11 cellular contexts compared by ENCODE assay signal in genomic region chr22:24391836-24392217, GRCh38. TPM values are rescaled to one million over a fixed set of nuclear protein-coding genes. Genes with fewer than 3 reads are reported as not detected.
DNase-seq lines count a peak whose midpoint lies in the region; ATAC-seq and TF ChIP-seq lines count a peak whose summit lies in the region.
"Had no signal": no experiment of that assay in that cellular context is flagged by ENCODE, and none has a peak within 500 bp of the region (broad histone marks: within the 10 kb centered on the region; RNA-seq: fewer than 3 reads in every experiment).

No MANE protein-coding gene starts in this region.

- no peaks in the 10 kb centered on the region for H3K27me3 Mint-ChIP-seq in activated CD8-positive, alpha-beta memory T cell treated with anti-CD3 and anti-CD28 coated beads, Interleukin-2, amount 10 ng/mL, durations not matched to agents 7 days and 5 days
- H3K27me3 Mint-ChIP-seq: activated B cell treated with CpG ODN at 0.5 μM for 24 hours had no signal

- H3K4me3 Mint-ChIP-seq in activated CD8-positive, alpha-beta memory T cell treated with anti-CD3 and anti-CD28 coated beads, Interleukin-2, amount 10 ng/mL, durations not matched to agents 7 days and 5 days = no peak overlapping the region
- H3K4me3 Mint-ChIP-seq in stimulated activated effector memory CD8-positive, alpha-beta T cell treated with anti-CD3 and anti-CD28 coated beads, Interleukin-12 subunit alpha, Interleukin-12 subunit beta, amount 100 ng/mL, for 72 hours = no peak overlapping the region
- H3K4me3 Mint-ChIP-seq: activated B cell treated with CpG ODN at 0.5 μM for 24 hours had no signal

- no peak for TF ChIP-seq CTCF in fibroblast of mammary gland (conservative IDR thresholded peaks at IDR 0.05; ENCODE audit: control insufficient read depth, insufficient read depth, low read depth, low read length)

- DNase-seq in activated CD8-positive, alpha-beta memory T cell treated with anti-CD3 and anti-CD28 coated beads, Interleukin-2, amount 10 ng/mL, durations not matched to agents 7 days and 5 days = no peak
- no peak for DNase-seq in activated CD8-positive, alpha-beta memory T cell treated with anti-CD3 and anti-CD28 coated beads for 24 hours
- DNase-seq in RPMI7951 (ENCODE audit: low read depth) = peak; percentile 56
- DNase-seq in fibroblast of mammary gland (ENCODE audit: low read depth) = peak; percentile 53
- no peak for DNase-seq in stimulated activated effector memory CD8-positive, alpha-beta T cell treated with anti-CD3 and anti-CD28 coated beads, Interleukin-12 subunit alpha, Interleukin-12 subunit beta, amount 100 ng/mL, for 72 hours (ENCODE audit: low spot score in 2 of 2)
- DNase-seq in NCI-H1092 (lab: John Stamatoyannopoulos, UW) = no peak
- no peak for DNase-seq in stimulated activated CD4-positive, alpha-beta T cell treated with anti-CD3 and anti-CD28 coated beads, Interleukin-1b, Interleukin-23, amount 100 ng/mL, for 48 hours
- DNase-seq: activated B cell treated with CpG ODN at 0.5 μM for 24 hours had no signal

- no peaks in the 10 kb centered on the region for H3K9me3 Mint-ChIP-seq in activated CD8-positive, alpha-beta memory T cell treated with anti-CD3 and anti-CD28 coated beads, Interleukin-2, amount 10 ng/mL, durations not matched to agents 7 days and 5 days (ENCODE audit: low read depth)
- no peaks in the 10 kb centered on the region for H3K9me3 Mint-ChIP-seq in stimulated activated effector memory CD8-positive, alpha-beta T cell treated with anti-CD3 and anti-CD28 coated beads, Interleukin-12 subunit alpha, Interleukin-12 subunit beta, amount 100 ng/mL, for 72 hours
- H3K9me3 Mint-ChIP-seq: activated B cell treated with CpG ODN at 0.5 μM for 24 hours; activated naive CD4-positive, alpha-beta T cell treated with anti-CD3 and anti-CD28 coated beads, Interleukin-2, amount 50 U/mL, for 72 hours had no signal

- H3K4me3 ChIP-seq in fibroblast of mammary gland (ENCODE audit: control insufficient read depth, low read depth, low read length) = no peak overlapping the region
- H3K4me3 ChIP-seq: BLaER1 had no signal

- CTCF ChIA-PET in activated CD8-positive, alpha-beta memory T cell treated with anti-CD3 and anti-CD28 coated beads, Interleukin-2, amount 10 ng/mL, durations not matched to agents 7 days and 5 days (lab: Charles Lee) = no interaction called here

- peaks cover 15% of the 10 kb centered on the region for H3K36me3 Mint-ChIP-seq in activated CD8-positive, alpha-beta memory T cell treated with anti-CD3 and anti-CD28 coated beads, Interleukin-2, amount 10 ng/mL, durations not matched to agents 7 days and 5 days
- H3K36me3 Mint-ChIP-seq in stimulated activated effector memory CD8-positive, alpha-beta T cell treated with anti-CD3 and anti-CD28 coated beads, Interleukin-12 subunit alpha, Interleukin-12 subunit beta, amount 100 ng/mL, for 72 hours = peaks cover 30% of the 10 kb centered on the region

- peak overlapping the region; percentile 44 for H3K27ac Mint-ChIP-seq in activated CD8-positive, alpha-beta memory T cell treated with anti-CD3 and anti-CD28 coated beads, Interleukin-2, amount 10 ng/mL, durations not matched to agents 7 days and 5 days
- H3K27ac Mint-ChIP-seq in stimulated activated effector memory CD8-positive, alpha-beta T cell treated with anti-CD3 and anti-CD28 coated beads, Interleukin-12 subunit alpha, Interleukin-12 subunit beta, amount 100 ng/mL, for 72 hours = peak overlapping the region; percentile 65
- H3K27ac Mint-ChIP-seq: activated B cell treated with CpG ODN at 0.5 μM for 24 hours had no signal

- peaks cover 31% of the 10 kb centered on the region for H3K4me1 Mint-ChIP-seq in activated CD8-positive, alpha-beta memory T cell treated with anti-CD3 and anti-CD28 coated beads, Interleukin-2, amount 10 ng/mL, durations not matched to agents 7 days and 5 days
- peaks cover 17% of the 10 kb centered on the region for H3K4me1 Mint-ChIP-seq in stimulated activated effector memory CD8-positive, alpha-beta T cell treated with anti-CD3 and anti-CD28 coated beads, Interleukin-12 subunit alpha, Interleukin-12 subunit beta, amount 100 ng/mL, for 72 hours

- peak; percentile 30 for ATAC-seq in activated CD8-positive, alpha-beta memory T cell treated with anti-CD3 and anti-CD28 coated beads, Interleukin-2, amount 10 ng/mL, durations not matched to agents 7 days and 5 days
- ATAC-seq in stimulated activated effector memory CD8-positive, alpha-beta T cell treated with anti-CD3 and anti-CD28 coated beads, Interleukin-12 subunit alpha, Interleukin-12 subunit beta, amount 100 ng/mL, for 72 hours = no peak
- no peak for ATAC-seq in GM21447 (IDR thresholded peaks at IDR 0.05; ENCODE audit: unreplicated experiment)
- ATAC-seq: activated naive CD4-positive, alpha-beta T cell treated with anti-CD3 and anti-CD28 coated beads, Interleukin-2, amount 50 U/mL, for 72 hours had no signal

RNA-seq across cellular contexts. Expression of gene ADORA2A, which starts 35.6 kb away (rescaled TPM):
- 10 to 100 TPM; 19.7 to 21.1 TPM for total RNA-seq in activated CD8-positive, alpha-beta memory T cell treated with anti-CD3 and anti-CD28 coated beads, Interleukin-2, amount 10 ng/mL, durations not matched to agents 7 days and 5 days
- total RNA-seq in RPMI7951 (2014; rRNA removed; shearing (Covaris generic)) = 3.7 and 4.2 TPM in 2 replicates

Comparison
In these comparisons a context has a peak if more than half of its experiments do, and no peak if none do; other contexts are left out.
1. DNase-seq: peak in RPMI7951 (single experiment) and fibroblast of mammary gland (single experiment); none in activated CD8-positive, alpha-beta memory T cell treated with anti-CD3 and anti-CD28 coated beads, Interleukin-2, amount 10 ng/mL, durations not matched to agents 7 days and 5 days (single experiment), activated CD8-positive, alpha-beta memory T cell treated with anti-CD3 and anti-CD28 coated beads for 24 hours (single experiment), stimulated activated effector memory CD8-positive, alpha-beta T cell treated with anti-CD3 and anti-CD28 coated beads, Interleukin-12 subunit alpha, Interleukin-12 subunit beta, amount 100 ng/mL, for 72 hours (0 of 2), NCI-H1092 (single experiment) and stimulated activated CD4-positive, alpha-beta T cell treated with anti-CD3 and anti-CD28 coated beads, Interleukin-1b, Interleukin-23, amount 100 ng/mL, for 48 hours (single experiment).